In genomic region chr1:29639156-29639736, GRCh38 we compare ENCODE assay signal across 2 cellular contexts.
TF ChIP-seq lines count a peak whose summit lies in the region.

No MANE protein-coding gene starts in this region.

TF ChIP-seq in HCT116, 20 proteins besides CTCF, POLR2A, EP300 and RAD21 (continued from another document):
- TF ChIP-seq ZBTB33 (IDR thresholded peaks at IDR 0.05; ENCODE audit: extremely low read depth, insufficient replicate concordance, low read length) = no peak
- no peak for TF ChIP-seq ZFX (IDR thresholded peaks at IDR 0.05)
- peak; percentile 31 for TF ChIP-seq YY1 (IDR thresholded peaks at IDR 0.05; ENCODE audit: extremely low read depth, insufficient replicate concordance, low read depth, low read length)
- 0 out of 2 replicates have a peak, but pooled peaks have one; percentile 49 for TF ChIP-seq EGR1 (IDR thresholded peaks at IDR 0.05; ENCODE audit: low read depth)
- peak; percentile 62 for TF ChIP-seq JUND (IDR thresholded peaks at IDR 0.05)
- no peak for TF ChIP-seq EZH2 (IDR thresholded peaks at IDR 0.05)
- TF ChIP-seq CBX3 (IDR thresholded peaks at IDR 0.05; ENCODE audit: low read depth) = peak; percentile 62; the same call in 1 of the 2 replicates
- no peak for TF ChIP-seq SRF (IDR thresholded peaks at IDR 0.05; ENCODE audit: low read depth)
- TF ChIP-seq SP1 (IDR thresholded peaks at IDR 0.05; ENCODE audit: low read depth) = peak; percentile 34
- TF ChIP-seq FOSL1 (IDR thresholded peaks at IDR 0.05; ENCODE audit: low read depth) = peak; percentile 51; the same call in 1 of the 2 replicates
- TF ChIP-seq MAX (IDR thresholded peaks at IDR 0.05) = peak; percentile 75
- no peak for TF ChIP-seq TCF7L2 (IDR thresholded peaks at IDR 0.05; ENCODE audit: borderline replicate concordance, extremely low read depth, insufficient read depth, insufficient read length)
- TF ChIP-seq REST (IDR thresholded peaks at IDR 0.05; ENCODE audit: low read depth) = no peak
TF ChIP-seq in HCT116: peak in this region for 8.

TF ChIP-seq in HEK293T, 16 proteins besides CTCF, POLR2A, EP300 and RAD21 (continued from another document):
- no peak for TF ChIP-seq ELF4 (IDR thresholded peaks at IDR 0.05)
- no peak for TF ChIP-seq ZNF384 (IDR thresholded peaks at IDR 0.05)
- no peak for TF ChIP-seq SP1 (IDR thresholded peaks at IDR 0.05)
- no peak for TF ChIP-seq FOXA1 (IDR thresholded peaks at IDR 0.05)
